1 cellular context compared by ENCODE assay signal in genomic region chr13:44329909-44330545, GRCh38.
TF ChIP-seq lines count a peak whose summit lies in the region.

No MANE protein-coding gene starts in this region.

TF ChIP-seq in SK-N-SH, 30 proteins besides CTCF, POLR2A, EP300 and RAD21:
- TF ChIP-seq IRF3 (IDR thresholded peaks at IDR 0.05; ENCODE audit: low read depth, low read length) (no peak), MXI1 (IDR thresholded peaks at IDR 0.05; ENCODE audit: low read depth, low read length) (no peak), JUND (IDR thresholded peaks at IDR 0.05) (no peak), GABPA (IDR thresholded peaks at IDR 0.05; ENCODE audit: low read depth) (no peak), USF2 (IDR thresholded peaks at IDR 0.05; ENCODE audit: borderline replicate concordance, low read depth, low read length) (no peak), MEF2A (IDR thresholded peaks at IDR 0.05; ENCODE audit: borderline replicate concordance, low read depth) (no peak), ZBTB33 (IDR thresholded peaks at IDR 0.05; ENCODE audit: borderline replicate concordance, low read depth) (no peak), SMC3 (IDR thresholded peaks at IDR 0.05; ENCODE audit: low read depth, low read length) (no peak), POLR2AphosphoS5 (IDR thresholded peaks at IDR 0.05; ENCODE audit: low read depth, low read length) (no peak), CHD2 (IDR thresholded peaks at IDR 0.05; ENCODE audit: low read length, partially characterized antibody) (no peak), RFX5 (IDR thresholded peaks at IDR 0.05; ENCODE audit: low read length) (no peak), TAF1 (IDR thresholded peaks at IDR 0.05; ENCODE audit: borderline replicate concordance, low read depth, low read length) (no peak), EZH2phosphoT487 (IDR thresholded peaks at IDR 0.05; ENCODE audit: borderline replicate concordance, low read depth) (no peak)
- TF ChIP-seq, protein P1, sequence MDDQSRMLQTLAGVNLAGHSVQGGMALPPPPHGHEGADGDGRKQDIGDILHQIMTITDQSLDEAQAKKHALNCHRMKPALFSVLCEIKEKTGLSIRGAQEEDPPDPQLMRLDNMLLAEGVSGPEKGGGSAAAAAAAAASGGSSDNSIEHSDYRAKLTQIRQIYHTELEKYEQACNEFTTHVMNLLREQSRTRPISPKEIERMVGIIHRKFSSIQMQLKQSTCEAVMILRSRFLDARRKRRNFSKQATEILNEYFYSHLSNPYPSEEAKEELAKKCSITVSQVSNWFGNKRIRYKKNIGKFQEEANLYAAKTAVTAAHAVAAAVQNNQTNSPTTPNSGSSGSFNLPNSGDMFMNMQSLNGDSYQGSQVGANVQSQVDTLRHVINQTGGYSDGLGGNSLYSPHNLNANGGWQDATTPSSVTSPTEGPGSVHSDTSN (IDR thresholded peaks at IDR 0.05), result no peak
